37 cellular contexts compared by ENCODE assay signal in the genomic region with DNA sequence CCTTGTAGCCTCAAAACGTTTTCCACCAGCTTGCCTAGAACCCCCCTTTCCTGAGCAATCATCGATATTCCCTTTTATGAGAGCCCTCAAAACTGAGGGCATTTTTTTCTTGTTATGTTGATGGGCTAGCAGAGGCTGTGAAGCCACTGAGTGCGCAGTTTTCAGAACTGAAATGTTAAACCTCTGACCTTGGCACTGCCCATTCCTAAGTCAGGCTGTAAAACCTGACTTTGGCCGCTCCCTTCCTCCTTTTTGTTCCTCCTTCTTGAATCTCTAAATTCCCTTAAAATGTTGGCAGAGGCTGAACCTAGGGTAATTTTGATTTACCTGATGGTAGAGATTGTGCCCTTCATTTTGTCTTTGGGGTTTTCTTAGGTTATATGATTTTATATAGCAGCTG.
"Had no signal": no experiment of that assay in that cellular context is flagged by ENCODE, and none has a peak within 500 bp of the region (broad histone marks: within the 10 kb centered on the region; RNA-seq: fewer than 3 reads in every experiment).

No MANE protein-coding gene starts in this region.

- H3K27ac Mint-ChIP-seq: activated B cell treated with CpG ODN at 0.5 μM for 24 hours; activated CD4-positive, alpha-beta memory T cell treated with anti-CD3 and anti-CD28 coated beads, Interleukin-2, amount 10 ng/mL, durations not matched to agents 7 days and 5 days; activated CD4-positive, alpha-beta T cell treated with anti-CD3 and anti-CD28 coated beads, Interleukin-2, amount 10 ng/mL, durations not matched to agents 24 days and 14 days; activated CD8-positive, alpha-beta memory T cell treated with anti-CD3 and anti-CD28 coated beads, Interleukin-2, amount 10 ng/mL, durations not matched to agents 7 days and 5 days; activated CD8-positive, alpha-beta T cell treated with anti-CD3 and anti-CD28 coated beads, Interleukin-2, amount 10 ng/mL, durations not matched to agents 7 days and 5 days; activated naive CD4-positive, alpha-beta T cell treated with anti-CD3 and anti-CD28 coated beads, Interleukin-2, amount 10 ng/mL, durations not matched to agents 7 days and 5 days; activated naive CD4-positive, alpha-beta T cell treated with anti-CD3 and anti-CD28 coated beads, Interleukin-2, amount 50 U/mL, for 24 hours; activated naive CD8-positive, alpha-beta T cell; activated naive CD8-positive, alpha-beta T cell treated with anti-CD3 and anti-CD28 coated beads, Interleukin-2, amount 10 ng/mL, durations not matched to agents 7 days and 5 days; activated naive CD8-positive, alpha-beta T cell treated with anti-CD3 and anti-CD28 coated beads, Interleukin-2, amount 50 U/mL, for 24 hours; activated T-cell treated with anti-CD3 and anti-CD28 coated beads, Interleukin-2, amount 50 U/mL, for 24 hours; activated T-helper 2 cell treated with anti-CD3 and anti-CD28 coated beads, Interferon-gamma antibody, Interleukin-2, Interleukin-4, amounts not matched to agents 10 μg/mL and 5 μg/mL and 100 μg/mL, durations not matched to agents 14 hours and 24 hours and 36 hours; brain; T-helper 1 cell treated with Interleukin-12 subunit alpha and Interleukin-12 subunit beta and Interleukin-4 antibody, amounts not matched to agents 30 μg/mL and 1 μg/mL, for 36 hours; T-helper 2 cell treated with Interferon-gamma antibody and Interleukin-4, amounts not matched to agents 5 μg/mL and 100 μg/mL, for 36 hours had no signal

- H3K27me3 Mint-ChIP-seq: activated B cell treated with CpG ODN at 0.5 μM for 24 hours; activated CD4-positive, alpha-beta memory T cell treated with anti-CD3 and anti-CD28 coated beads, Interleukin-2, amount 10 ng/mL, durations not matched to agents 7 days and 5 days; activated CD4-positive, alpha-beta T cell treated with anti-CD3 and anti-CD28 coated beads, Interleukin-2, amount 10 ng/mL, durations not matched to agents 24 days and 14 days; activated CD8-positive, alpha-beta memory T cell treated with anti-CD3 and anti-CD28 coated beads, Interleukin-2, amount 10 ng/mL, durations not matched to agents 7 days and 5 days; activated naive CD4-positive, alpha-beta T cell treated with anti-CD3 and anti-CD28 coated beads, Interleukin-2, amount 10 ng/mL, durations not matched to agents 7 days and 5 days; activated naive CD4-positive, alpha-beta T cell treated with anti-CD3 and anti-CD28 coated beads, Interleukin-2, amount 50 U/mL, for 24 hours; activated naive CD8-positive, alpha-beta T cell; activated naive CD8-positive, alpha-beta T cell treated with anti-CD3 and anti-CD28 coated beads, Interleukin-2, amount 10 ng/mL, durations not matched to agents 7 days and 5 days; activated naive CD8-positive, alpha-beta T cell treated with anti-CD3 and anti-CD28 coated beads, Interleukin-2, amount 50 U/mL, for 24 hours; activated T-cell treated with anti-CD3 and anti-CD28 coated beads, Interleukin-2, amount 50 U/mL, for 24 hours; brain; central memory CD8-positive, alpha-beta T cell had no signal

- FAIRE-seq: bronchial epithelial cell, TTC549 had no signal

- H3K27me3 ChIP-seq: ascending aorta, cardiac muscle cell had no signal

- H3K27ac ChIP-seq: ascending aorta, cardiac muscle cell, VCaP had no signal

- H3K4me3 ChIP-seq: ascending aorta, cardiac muscle cell had no signal

- H3K9me3 Mint-ChIP-seq: activated B cell treated with CpG ODN at 0.5 μM for 24 hours; activated CD4-positive, alpha-beta memory T cell treated with anti-CD3 and anti-CD28 coated beads, Interleukin-2, amount 10 ng/mL, durations not matched to agents 7 days and 5 days; activated CD4-positive, alpha-beta T cell treated with anti-CD3 and anti-CD28 coated beads, Interleukin-2, amount 10 ng/mL, durations not matched to agents 24 days and 14 days; activated naive CD4-positive, alpha-beta T cell treated with anti-CD3 and anti-CD28 coated beads, Interleukin-2, amount 10 ng/mL, durations not matched to agents 7 days and 5 days; activated naive CD4-positive, alpha-beta T cell treated with anti-CD3 and anti-CD28 coated beads, Interleukin-2, amount 50 U/mL, for 24 hours; activated naive CD8-positive, alpha-beta T cell treated with anti-CD3 and anti-CD28 coated beads, Interleukin-2, amount 50 U/mL, for 24 hours; activated T-cell treated with anti-CD3 and anti-CD28 coated beads, Interleukin-2, amount 50 U/mL, for 24 hours; activated T-helper 2 cell treated with anti-CD3 and anti-CD28 coated beads, Interferon-gamma antibody, Interleukin-2, Interleukin-4, amounts not matched to agents 10 μg/mL and 5 μg/mL and 100 μg/mL, durations not matched to agents 14 hours and 24 hours and 36 hours; brain; central memory CD8-positive, alpha-beta T cell; T-helper 1 cell treated with Interleukin-12 subunit alpha and Interleukin-12 subunit beta and Interleukin-4 antibody, amounts not matched to agents 30 μg/mL and 1 μg/mL, for 36 hours; T-helper 2 cell treated with Interferon-gamma antibody and Interleukin-4, amounts not matched to agents 5 μg/mL and 100 μg/mL, for 36 hours had no signal

- H3K36me3 Mint-ChIP-seq: activated naive CD4-positive, alpha-beta T cell treated with anti-CD3 and anti-CD28 coated beads, Interleukin-2, amount 10 ng/mL, durations not matched to agents 7 days and 5 days had no signal

- H3K9me3 ChIP-seq: ascending aorta had no signal

- ATAC-seq: activated CD8-positive, alpha-beta memory T cell treated with anti-CD3 and anti-CD28 coated beads, Interleukin-2, amount 10 ng/mL, durations not matched to agents 7 days and 5 days; activated CD8-positive, alpha-beta T cell treated with anti-CD3 and anti-CD28 coated beads, Interleukin-2, amount 10 ng/mL, durations not matched to agents 7 days and 5 days; activated naive CD8-positive, alpha-beta T cell treated with anti-CD3 and anti-CD28 coated beads, Interleukin-2, amount 50 U/mL, for 24 hours had no signal

- H3K36me3 ChIP-seq: ascending aorta, cardiac muscle cell had no signal

- H3K4me3 Mint-ChIP-seq: activated B cell treated with CpG ODN at 0.5 μM for 24 hours; activated CD4-positive, alpha-beta memory T cell treated with anti-CD3 and anti-CD28 coated beads, Interleukin-2, amount 10 ng/mL, durations not matched to agents 7 days and 5 days; activated CD4-positive, alpha-beta T cell treated with anti-CD3 and anti-CD28 coated beads, Interleukin-2, amount 10 ng/mL, durations not matched to agents 24 days and 14 days; activated CD8-positive, alpha-beta memory T cell treated with anti-CD3 and anti-CD28 coated beads, Interleukin-2, amount 10 ng/mL, durations not matched to agents 7 days and 5 days; activated CD8-positive, alpha-beta T cell treated with anti-CD3 and anti-CD28 coated beads, Interleukin-2, amount 10 ng/mL, durations not matched to agents 7 days and 5 days; activated naive CD4-positive, alpha-beta T cell treated with anti-CD3 and anti-CD28 coated beads, Interleukin-2, amount 10 ng/mL, durations not matched to agents 7 days and 5 days; activated naive CD4-positive, alpha-beta T cell treated with anti-CD3 and anti-CD28 coated beads, Interleukin-2, amount 50 U/mL, for 24 hours; activated naive CD8-positive, alpha-beta T cell; activated naive CD8-positive, alpha-beta T cell treated with anti-CD3 and anti-CD28 coated beads, Interleukin-2, amount 10 ng/mL, durations not matched to agents 7 days and 5 days; activated naive CD8-positive, alpha-beta T cell treated with anti-CD3 and anti-CD28 coated beads, Interleukin-2, amount 50 U/mL, for 24 hours; activated T-cell treated with anti-CD3 and anti-CD28 coated beads, Interleukin-2, amount 50 U/mL, for 24 hours; brain; central memory CD8-positive, alpha-beta T cell; T-helper 1 cell treated with Interleukin-12 subunit alpha and Interleukin-12 subunit beta and Interleukin-4 antibody, amounts not matched to agents 30 μg/mL and 1 μg/mL, for 36 hours; T-helper 2 cell treated with Interferon-gamma antibody and Interleukin-4, amounts not matched to agents 5 μg/mL and 100 μg/mL, for 36 hours had no signal

- DNase-seq: activated B cell treated with CpG ODN at 0.5 μM for 24 hours; activated CD4-positive, alpha-beta memory T cell treated with anti-CD3 and anti-CD28 coated beads, Interleukin-2, amount 10 ng/mL, durations not matched to agents 7 days and 5 days; activated CD4-positive, alpha-beta T cell treated with anti-CD3 and anti-CD28 coated beads for 4 hours; activated CD4-positive, alpha-beta T cell treated with anti-CD3 and anti-CD28 coated beads, Interleukin-2, amount 10 ng/mL, durations not matched to agents 24 days and 14 days; activated CD4-positive, alpha-beta T cell treated with anti-CD3 and anti-CD28 coated beads, Interleukin-2, amount 50 U/mL, for 1 hour; activated CD4-positive, alpha-beta T cell treated with anti-CD3 and anti-CD28 coated beads, Interleukin-2, amount 50 U/mL, for 4 hours; activated CD4-positive, CD25-positive, alpha-beta regulatory T cell treated with anti-CD3 and anti-CD28 coated beads, Interleukin-2, amount 50 U/mL, for 72 hours; activated CD8-positive, alpha-beta memory T cell treated with anti-CD3 and anti-CD28 coated beads for 24 hours; activated CD8-positive, alpha-beta memory T cell treated with anti-CD3 and anti-CD28 coated beads, Interleukin-2, amount 10 ng/mL, durations not matched to agents 7 days and 5 days; activated CD8-positive, alpha-beta memory T cell treated with anti-CD3 and anti-CD28 coated beads, Interleukin-2, amount 50 U/mL, for 48 hours; activated CD8-positive, alpha-beta T cell treated with anti-CD3 and anti-CD28 coated beads, Interleukin-2, amount 10 ng/mL, durations not matched to agents 7 days and 5 days; activated effector memory CD4-positive, alpha-beta T cell treated with Interleukin-2 at 50 U/mL for 16 hours; activated gamma-delta T cell; activated naive CD4-positive, alpha-beta T cell treated with anti-CD3 and anti-CD28 coated beads, Interleukin-2, amount 10 ng/mL, durations not matched to agents 7 days and 5 days; activated naive CD4-positive, alpha-beta T cell treated with Interleukin-2 at 50 U/mL for 16 hours; activated naive CD8-positive, alpha-beta T cell treated with anti-CD3 and anti-CD28 coated beads, Interleukin-2, amount 10 ng/mL, durations not matched to agents 7 days and 5 days; activated naive CD8-positive, alpha-beta T cell treated with anti-CD3 and anti-CD28 coated beads, Interleukin-2, amount 50 U/mL, for 24 hours; activated T-cell treated with anti-CD3 and anti-CD28 coated beads, Interleukin-2, amount 50 U/mL, for 24 hours; amygdala; anterior cingulate cortex; caudate nucleus; cerebellar nuclear complex; T-helper 1 cell; T-helper 2 cell; T-helper 9 cell had no signal

- H3K4me1 Mint-ChIP-seq: activated B cell treated with CpG ODN at 0.5 μM for 24 hours; activated CD4-positive, alpha-beta memory T cell treated with anti-CD3 and anti-CD28 coated beads, Interleukin-2, amount 10 ng/mL, durations not matched to agents 7 days and 5 days; activated CD4-positive, alpha-beta T cell treated with anti-CD3 and anti-CD28 coated beads, Interleukin-2, amount 10 ng/mL, durations not matched to agents 24 days and 14 days; activated naive CD4-positive, alpha-beta T cell treated with anti-CD3 and anti-CD28 coated beads, Interleukin-2, amount 10 ng/mL, durations not matched to agents 7 days and 5 days; activated naive CD4-positive, alpha-beta T cell treated with anti-CD3 and anti-CD28 coated beads, Interleukin-2, amount 50 U/mL, for 24 hours; activated naive CD8-positive, alpha-beta T cell treated with anti-CD3 and anti-CD28 coated beads, Interleukin-2, amount 10 ng/mL, durations not matched to agents 7 days and 5 days; central memory CD8-positive, alpha-beta T cell had no signal
